Comparison of ENCODE assay signal across 1 cellular context in the genomic region with DNA sequence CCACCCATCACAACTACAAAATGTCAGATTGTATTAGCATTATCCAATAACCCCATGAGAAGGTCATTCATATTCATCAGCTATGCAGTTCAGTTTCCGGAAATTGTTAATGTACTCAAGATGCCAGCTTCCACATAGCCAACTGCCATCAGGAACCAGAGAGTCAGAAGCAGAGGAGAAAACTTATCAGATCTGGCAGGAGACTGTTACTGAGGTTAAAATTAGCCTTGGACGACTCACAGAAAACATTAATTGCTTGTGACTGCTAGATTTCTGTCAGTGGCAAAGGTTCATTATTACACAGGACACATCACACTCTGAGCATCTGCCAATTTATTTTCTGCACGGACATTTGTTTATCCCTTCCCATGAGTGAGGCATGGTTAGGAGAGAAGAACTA.
TF ChIP-seq lines count a peak whose summit lies in the region.

No MANE protein-coding gene starts in this region.

TF ChIP-seq in SK-N-SH, 30 proteins besides CTCF, POLR2A, EP300 and RAD21 (continued from another document):
- TF ChIP-seq USF2 (IDR thresholded peaks at IDR 0.05; ENCODE audit: borderline replicate concordance, low read depth, low read length) (no peak), GABPA (IDR thresholded peaks at IDR 0.05; ENCODE audit: low read depth) (no peak), YY1 (IDR thresholded peaks at IDR 0.05; ENCODE audit: low read depth) (no peak), TEAD4 (IDR thresholded peaks at IDR 0.05; ENCODE audit: borderline replicate concordance, insufficient read depth) (no peak), FOSL2 (IDR thresholded peaks at IDR 0.05; ENCODE audit: borderline replicate concordance, low read depth) (no peak; the same call in 1 of the 2 replicates), RXRA (IDR thresholded peaks at IDR 0.05; ENCODE audit: borderline replicate concordance, low read depth) (no peak), USF1 (IDR thresholded peaks at IDR 0.05; ENCODE audit: borderline replicate concordance, low read depth) (no peak), TCF12 (IDR thresholded peaks at IDR 0.05) (peak; percentile 65), SMC3 (IDR thresholded peaks at IDR 0.05; ENCODE audit: low read depth, low read length) (no peak), SIN3A (IDR thresholded peaks at IDR 0.05; ENCODE audit: borderline replicate concordance, low read depth, low read length) (no peak), CHD2 (IDR thresholded peaks at IDR 0.05; ENCODE audit: low read length, partially characterized antibody) (no peak), NFIC (IDR thresholded peaks at IDR 0.05; ENCODE audit: borderline replicate concordance) (peak; percentile 59), IRF3 (IDR thresholded peaks at IDR 0.05; ENCODE audit: low read depth, low read length) (no peak), RCOR1 (IDR thresholded peaks at IDR 0.05; ENCODE audit: low read length) (no peak), MEF2A (IDR thresholded peaks at IDR 0.05; ENCODE audit: borderline replicate concordance, low read depth) (peak; percentile 54; the same call in 1 of the 2 replicates), FOXM1 (IDR thresholded peaks at IDR 0.05; ENCODE audit: low read depth) (no peak)
- TF ChIP-seq, protein P1, sequence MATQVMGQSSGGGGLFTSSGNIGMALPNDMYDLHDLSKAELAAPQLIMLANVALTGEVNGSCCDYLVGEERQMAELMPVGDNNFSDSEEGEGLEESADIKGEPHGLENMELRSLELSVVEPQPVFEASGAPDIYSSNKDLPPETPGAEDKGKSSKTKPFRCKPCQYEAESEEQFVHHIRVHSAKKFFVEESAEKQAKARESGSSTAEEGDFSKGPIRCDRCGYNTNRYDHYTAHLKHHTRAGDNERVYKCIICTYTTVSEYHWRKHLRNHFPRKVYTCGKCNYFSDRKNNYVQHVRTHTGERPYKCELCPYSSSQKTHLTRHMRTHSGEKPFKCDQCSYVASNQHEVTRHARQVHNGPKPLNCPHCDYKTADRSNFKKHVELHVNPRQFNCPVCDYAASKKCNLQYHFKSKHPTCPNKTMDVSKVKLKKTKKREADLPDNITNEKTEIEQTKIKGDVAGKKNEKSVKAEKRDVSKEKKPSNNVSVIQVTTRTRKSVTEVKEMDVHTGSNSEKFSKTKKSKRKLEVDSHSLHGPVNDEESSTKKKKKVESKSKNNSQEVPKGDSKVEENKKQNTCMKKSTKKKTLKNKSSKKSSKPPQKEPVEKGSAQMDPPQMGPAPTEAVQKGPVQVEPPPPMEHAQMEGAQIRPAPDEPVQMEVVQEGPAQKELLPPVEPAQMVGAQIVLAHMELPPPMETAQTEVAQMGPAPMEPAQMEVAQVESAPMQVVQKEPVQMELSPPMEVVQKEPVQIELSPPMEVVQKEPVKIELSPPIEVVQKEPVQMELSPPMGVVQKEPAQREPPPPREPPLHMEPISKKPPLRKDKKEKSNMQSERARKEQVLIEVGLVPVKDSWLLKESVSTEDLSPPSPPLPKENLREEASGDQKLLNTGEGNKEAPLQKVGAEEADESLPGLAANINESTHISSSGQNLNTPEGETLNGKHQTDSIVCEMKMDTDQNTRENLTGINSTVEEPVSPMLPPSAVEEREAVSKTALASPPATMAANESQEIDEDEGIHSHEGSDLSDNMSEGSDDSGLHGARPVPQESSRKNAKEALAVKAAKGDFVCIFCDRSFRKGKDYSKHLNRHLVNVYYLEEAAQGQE (IDR thresholded peaks at IDR 0.05; ENCODE audit: low read depth, low read length): no peak
- TF ChIP-seq, protein P2, sequence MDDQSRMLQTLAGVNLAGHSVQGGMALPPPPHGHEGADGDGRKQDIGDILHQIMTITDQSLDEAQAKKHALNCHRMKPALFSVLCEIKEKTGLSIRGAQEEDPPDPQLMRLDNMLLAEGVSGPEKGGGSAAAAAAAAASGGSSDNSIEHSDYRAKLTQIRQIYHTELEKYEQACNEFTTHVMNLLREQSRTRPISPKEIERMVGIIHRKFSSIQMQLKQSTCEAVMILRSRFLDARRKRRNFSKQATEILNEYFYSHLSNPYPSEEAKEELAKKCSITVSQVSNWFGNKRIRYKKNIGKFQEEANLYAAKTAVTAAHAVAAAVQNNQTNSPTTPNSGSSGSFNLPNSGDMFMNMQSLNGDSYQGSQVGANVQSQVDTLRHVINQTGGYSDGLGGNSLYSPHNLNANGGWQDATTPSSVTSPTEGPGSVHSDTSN (IDR thresholded peaks at IDR 0.05): peak; percentile 81
TF ChIP-seq in SK-N-SH: peak in this region for 5.
